ENCODE assay signal across 8 cellular contexts in genomic region chr2:10122500-10123280, GRCh38. TPM values are rescaled to one million over a fixed set of nuclear protein-coding genes. Genes with fewer than 3 reads are reported as not detected.
DNase-seq lines count a peak whose midpoint lies in the region; ATAC-seq lines count a peak whose summit lies in the region.

Gene RRM2 (plus strand): TSS chr2:10122739. CDS start chr2:10122799, 60 bp downstream.

- ATAC-seq in GM21619 (IDR thresholded peaks at IDR 0.05; ENCODE audit: unreplicated experiment), result peak; percentile 58

- H3K4me1 ChIP-seq in esophagus (ENCODE audit: control insufficient read depth in 2 of 2, insufficient read depth in 2 of 2, low read length in 1 of 2) (peaks cover 0 to 8% of the 10 kb centered on the region in 2 donors), mucosa of stomach (ENCODE audit: control insufficient read depth, insufficient read depth, low read length) (peaks cover 25% of the 10 kb centered on the region)

- peak within 1 kb of the TSS; percentile 91 for H3K4me3 ChIP-seq in Jurkat, Clone E6-1 (ENCODE audit: low read length)
- H3K4me3 ChIP-seq in esophagus (ENCODE audit: low read depth in 1 of 2, low read length in 2 of 2), result peak within 1 kb of the TSS; percentile 54 to 55
- peak within 1 kb of the TSS; percentile 40 for H3K4me3 ChIP-seq in mucosa of stomach (ENCODE audit: low read length)

- H3K27me3 ChIP-seq in esophagus (ENCODE audit: control insufficient read depth in 1 of 2, insufficient read depth in 2 of 2, low read length in 2 of 2) (no peaks in the 10 kb centered on the region), mucosa of stomach (ENCODE audit: control insufficient read depth, insufficient read depth, low read length) (peaks cover 8% of the 10 kb centered on the region)

- H3K9me3 ChIP-seq in esophagus (ENCODE audit: control insufficient read depth in 2 of 2, insufficient read depth in 1 of 2, low read depth in 1 of 2, low read length in 1 of 2), result no peaks in the 10 kb centered on the region
- H3K9me3 ChIP-seq in mucosa of stomach (ENCODE audit: control insufficient read depth, low read length), result no peaks in the 10 kb centered on the region

- H3K36me3 ChIP-seq in esophagus (ENCODE audit: control insufficient read depth in 2 of 2, insufficient read depth in 2 of 2, low read length in 1 of 2) (no peaks in the 10 kb centered on the region), mucosa of stomach (ENCODE audit: control insufficient read depth, insufficient read depth, low read length) (no peaks in the 10 kb centered on the region)

- H3K9ac ChIP-seq in mucosa of stomach (ENCODE audit: low read length), result peak within 1 kb of the TSS; percentile 60

- DNase-seq in DMS53 (lab: John Stamatoyannopoulos, UW) (peak; percentile 97), OCI-M2 (lab: John Stamatoyannopoulos, UW; ENCODE audit: unreplicated experiment) (peak; percentile 41), activated T-cell treated with anti-CD3 and anti-CD28 coated beads for 24 hours (ENCODE audit: low read depth) (peak; percentile 86)
- DNase-seq in Jurkat, Clone E6-1 (ENCODE audit: low read depth, low spot score), result peak; percentile 95
- peak; percentile 72 to 79 for DNase-seq in stimulated activated CD8-positive, alpha-beta memory T cell treated with anti-CD3 and anti-CD28 coated beads, Interleukin-4, amount 100 ng/mL, for 4 hours (ENCODE audit: low read depth in 2 of 2, low spot score in 1 of 2)

- 1% methylated on average over 62 to 81 of the region's 81 CpGs for WGBS in esophagus, 2 donors

- peak within 1 kb of the TSS; percentile 11 to 59 for H3K27ac ChIP-seq in esophagus (ENCODE audit: low read depth in 2 of 2, low read length in 1 of 2)

RNA-seq across cellular contexts. Expression of gene RRM2, which starts in this region (rescaled TPM):
- 564 TPM for polyA plus RNA-seq in Jurkat, Clone E6-1 (2012; ENCODE audit: insufficient read depth, insufficient read length)
- polyA plus RNA-seq in esophagus, result 10 to 100 TPM; 14.8 to 43.2 TPM

Comparison
In these comparisons a context has a peak if more than half of its experiments do, and no peak if none do; other contexts are left out.
1. Peak in every context shown above with its lines: DNase-seq, ATAC-seq, H3K4me3 ChIP-seq and H3K27ac ChIP-seq.
2. DNase-seq: peak in every context shown above with its lines; median percentile 97 in DMS53; 95 in Jurkat, Clone E6-1; 86 in activated T-cell treated with anti-CD3 and anti-CD28 coated beads for 24 hours; 76 in stimulated activated CD8-positive, alpha-beta memory T cell treated with anti-CD3 and anti-CD28 coated beads, Interleukin-4, amount 100 ng/mL, for 4 hours; 41 in OCI-M2.
3. H3K4me3 ChIP-seq: peak in every context shown above with its lines; median percentile 91 in Jurkat, Clone E6-1; 54 in esophagus; 40 in mucosa of stomach.